8 cellular contexts compared by ENCODE assay signal in genomic region chr15:86915811-86916331, GRCh38.
DNase-seq lines count a peak whose midpoint lies in the region; ATAC-seq, FAIRE-seq and TF ChIP-seq lines count a peak whose summit lies in the region.

No MANE protein-coding gene starts in this region.

- H3K36me3 ChIP-seq in body of pancreas (replicated peaks in 1 of 2; ENCODE audit: insufficient read depth in 1 of 2, low read depth in 2 of 2), result no peaks in the 10 kb centered on the region

- POLR2A ChIA-PET in GM10248 (lab: Yijun Ruan, JAX), result no interaction called here

- H3K4me1 ChIP-seq in body of pancreas, result peaks cover 4% of the 10 kb centered on the region

- FAIRE-seq in islet of Langerhans (lab: Jason Lieb, UNC), result peak; percentile 81
- no peak for FAIRE-seq in urothelium cell line (lab: Jason Lieb, UNC)
- no peak for FAIRE-seq in GM12891 (lab: Jason Lieb, UNC)

- no peak for TF ChIP-seq POLR2A in body of pancreas (IDR thresholded peaks at IDR 0.05)
- no peak for TF ChIP-seq POLR2A in GM12891 (IDR thresholded peaks at IDR 0.05; ENCODE audit: low read depth, low read length)

- TF ChIP-seq CTCF in GM10248 (IDR thresholded peaks at IDR 0.05; ENCODE audit: control extremely low read depth, extremely low read depth, low read depth, missing control alignments) (peak; percentile 14), body of pancreas (IDR thresholded peaks at IDR 0.05) (peak; percentile 14 to 60 (median 42))

- H3K27me3 ChIP-seq in body of pancreas, result no peaks in the 10 kb centered on the region

- H3K4me3 ChIP-seq in body of pancreas, result no peak overlapping the region

- CTCF ChIA-PET in GM10248 (lab: Yijun Ruan, JAX), result interaction anchor here (1.3 kb wide), 1 partner anchor 10 kb away, joined by 3 read pairs; no protein-coding TSS in a partner anchor

- no peak overlapping the region for H3K27ac ChIP-seq in body of pancreas

- DNase-seq in GM10248 (ENCODE audit: extremely low spot score) (no peak), NCI-H226 (peak; percentile 56), body of pancreas (peak in 3 of 4 donors; percentile 16 to 30 (median 25)), urothelium cell line (ENCODE audit: low spot score) (peak; percentile 62), GM12891 (ENCODE audit: insufficient read length, low spot score) (no peak)

- 11 to 15% methylated on average over 12 of the region's 12 CpGs for WGBS in body of pancreas, 2 donors

- H3K9me3 ChIP-seq in body of pancreas, result no peaks in the 10 kb centered on the region

- intact Hi-C loops in body of pancreas (cut with DNase I), result no loop called here

- ATAC-seq in body of pancreas (peak; percentile 35), HG03460 (IDR thresholded peaks at IDR 0.05; ENCODE audit: unreplicated experiment) (no peak), HG03039 (IDR thresholded peaks at IDR 0.05; ENCODE audit: unreplicated experiment) (no peak)

TF ChIP-seq in GM12891, 5 proteins besides CTCF, POLR2A, EP300 and RAD21:
- TF ChIP-seq PAX5 (IDR thresholded peaks at IDR 0.05; ENCODE audit: insufficient read depth, low read length, severe bottlenecking), result no peak
- no peak for TF ChIP-seq POU2F2 (IDR thresholded peaks at IDR 0.05; ENCODE audit: low read depth, low read length)
- no peak for TF ChIP-seq SPI1 (IDR thresholded peaks at IDR 0.05; ENCODE audit: low read depth, low read length)
- TF ChIP-seq TAF1 (IDR thresholded peaks at IDR 0.05; ENCODE audit: low read depth, low read length), result no peak
- no peak for TF ChIP-seq POLR2AphosphoS5 (IDR thresholded peaks at IDR 0.05; ENCODE audit: low read depth, low read length)

Comparison
In these comparisons a context has a peak if more than half of its experiments do, and no peak if none do; other contexts are left out.
1. DNase-seq: peak in NCI-H226 (single experiment), body of pancreas (3 of 4) and urothelium cell line (single experiment); none in GM10248 (single experiment) and GM12891 (single experiment).